ENCODE assay signal across 16 cellular contexts in genomic region chr10:113585949-113586348, GRCh38. TPM values are rescaled to one million over a fixed set of nuclear protein-coding genes. Genes with fewer than 3 reads are reported as not detected.
DNase-seq lines count a peak whose midpoint lies in the region; ATAC-seq lines count a peak whose summit lies in the region.
"Had no signal": no experiment of that assay in that cellular context is flagged by ENCODE, and none has a peak within 500 bp of the region (broad histone marks: within the 10 kb centered on the region; RNA-seq: fewer than 3 reads in every experiment).

No MANE protein-coding gene starts in this region.

- ATAC-seq in GM19351 (IDR thresholded peaks at IDR 0.05; ENCODE audit: unreplicated experiment) = peak; percentile 92
- no peak for ATAC-seq in GM18907 (IDR thresholded peaks at IDR 0.05; ENCODE audit: unreplicated experiment)

- intact Hi-C loops in head of caudate nucleus (cut with DNase I) = no loop called here

- DNase-seq in ELF-1 (ENCODE audit: low read depth, low spot score) (peak; percentile 6), LoVo (ENCODE audit: low spot score) (peak; percentile 6), glomerular visceral epithelial cell (ENCODE audit: extremely low spot score) (peak; percentile 3), head of caudate nucleus (no peak), DMS 273 (lab: John Stamatoyannopoulos, UW; ENCODE audit: unreplicated experiment) (no peak), mucosa of gallbladder (ENCODE audit: low spot score) (no peak)
- DNase-seq: activated CD4-positive, alpha-beta T cell treated with anti-CD3 and anti-CD28 coated beads, Interleukin-2, amount 50 U/mL, for 4 hours; activated gamma-delta T cell; aorta; DMS79; NCI-H1417 treated with DMSO at 0.1 percent for 48 hours; NCI-H226; stimulated activated CD4-positive, alpha-beta T cell treated with anti-CD3 and anti-CD28 coated beads, Interleukin-12 subunit alpha, Interleukin-12 subunit beta, amount 100 ng/mL, for 4 hours; substantia nigra had no signal

RNA-seq across cellular contexts. Expression of gene HABP2, which starts 33.1 kb away (rescaled TPM):
- 296 TPM for total RNA-seq in mucosa of gallbladder
- total RNA-seq: aorta had no signal

Comparison
In these comparisons a context has a peak if more than half of its experiments do, and no peak if none do; other contexts are left out.
1. DNase-seq: peak in ELF-1 (single experiment), LoVo (single experiment) and glomerular visceral epithelial cell (single experiment); none in head of caudate nucleus (0 of 42), DMS 273 (single experiment) and mucosa of gallbladder (single experiment).